Comparison of ENCODE assay signal across 26 cellular contexts in genomic region chr6:11972270-11972669, GRCh38.
"Had no signal": no experiment of that assay in that cellular context is flagged by ENCODE, and none has a peak within 500 bp of the region (broad histone marks: within the 10 kb centered on the region; RNA-seq: fewer than 3 reads in every experiment).

No MANE protein-coding gene starts in this region.

- H3K36me3 ChIP-seq: esophagus muscularis mucosa, heart right ventricle, left ventricle myocardium inferior, ovary, right lobe of liver, stomach, transverse colon, WERI-Rb-1 had no signal

- FAIRE-seq: colon had no signal

- H3K4me3 Mint-ChIP-seq: activated CD4-positive, alpha-beta memory T cell treated with anti-CD3 and anti-CD28 coated beads, Interleukin-2, amount 10 ng/mL, durations not matched to agents 7 days and 5 days; activated CD4-positive, alpha-beta T cell treated with anti-CD3 and anti-CD28 coated beads, Interleukin-2, amount 10 ng/mL, durations not matched to agents 7 days and 5 days; activated naive CD4-positive, alpha-beta T cell treated with anti-CD3 and anti-CD28 coated beads, Interleukin-2, amount 50 U/mL, for 24 hours; activated T-cell treated with anti-CD3 and anti-CD28 coated beads, Interleukin-2, amount 50 U/mL, for 4 hours; nephron progenitor cell; stimulated activated memory B cell treated with anti-CD40 and anti-IgM and Interleukin-4, amounts not matched to agents 10 μg/mL and 1 μg/mL and 100 μg/mL, for 72 hours; T-helper 17 cell had no signal

- H3K27me3 Mint-ChIP-seq: activated CD4-positive, alpha-beta memory T cell treated with anti-CD3 and anti-CD28 coated beads, Interleukin-2, amount 10 ng/mL, durations not matched to agents 7 days and 5 days; activated CD4-positive, alpha-beta T cell treated with anti-CD3 and anti-CD28 coated beads, Interleukin-2, amount 10 ng/mL, durations not matched to agents 7 days and 5 days; activated naive CD4-positive, alpha-beta T cell treated with anti-CD3 and anti-CD28 coated beads, Interleukin-2, amount 50 U/mL, for 24 hours; stimulated activated memory B cell treated with anti-CD40 and anti-IgM and Interleukin-4, amounts not matched to agents 10 μg/mL and 1 μg/mL and 100 μg/mL, for 72 hours; T-helper 17 cell had no signal

- H3K4me1 ChIP-seq: foreskin keratinocyte, right lobe of liver had no signal

- H3K36me3 Mint-ChIP-seq: activated naive CD4-positive, alpha-beta T cell treated with anti-CD3 and anti-CD28 coated beads, Interleukin-2, amount 50 U/mL, for 24 hours; stimulated activated memory B cell treated with anti-CD40 and anti-IgM and Interleukin-4, amounts not matched to agents 10 μg/mL and 1 μg/mL and 100 μg/mL, for 72 hours had no signal

- DNase-seq: activated CD4-positive, alpha-beta memory T cell treated with anti-CD3 and anti-CD28 coated beads, Interleukin-2, amount 10 ng/mL, durations not matched to agents 7 days and 5 days; activated CD4-positive, alpha-beta T cell treated with anti-CD3 and anti-CD28 coated beads, Interleukin-2, amount 10 ng/mL, durations not matched to agents 7 days and 5 days; activated CD4-positive, CD25-positive, alpha-beta regulatory T cell treated with anti-CD3 and anti-CD28 coated beads, Interleukin-2, amount 50 U/mL, for 72 hours; activated T-cell treated with anti-CD3 and anti-CD28 coated beads, Interleukin-2, amount 50 U/mL, for 4 hours; dermis blood vessel endothelial cell; effector CD4-positive, alpha-beta T cell; foreskin keratinocyte; heart right ventricle; islet precursor cell; left ventricle myocardium inferior; nephron progenitor cell; ovary; right lobe of liver; stimulated activated CD4-positive, alpha-beta T cell treated with anti-CD3 and anti-CD28 coated beads, Interleukin-4, amount 100 ng/mL, for 24 hours; stomach; T-helper 17 cell; T1000; transverse colon; WERI-Rb-1 had no signal

- H3K9me3 Mint-ChIP-seq: activated CD4-positive, alpha-beta memory T cell treated with anti-CD3 and anti-CD28 coated beads, Interleukin-2, amount 10 ng/mL, durations not matched to agents 7 days and 5 days; activated naive CD4-positive, alpha-beta T cell treated with anti-CD3 and anti-CD28 coated beads, Interleukin-2, amount 50 U/mL, for 24 hours; activated T-cell treated with anti-CD3 and anti-CD28 coated beads, Interleukin-2, amount 50 U/mL, for 4 hours; activated T-helper 2 cell treated with anti-CD3 and anti-CD28 coated beads, Interferon-gamma antibody, Interleukin-2, Interleukin-4, amounts not matched to agents 10 μg/mL and 5 μg/mL and 100 μg/mL, durations not matched to agents 14 hours and 24 hours and 36 hours; nephron progenitor cell; stimulated activated memory B cell treated with anti-CD40 and anti-IgM and Interleukin-4, amounts not matched to agents 10 μg/mL and 1 μg/mL and 100 μg/mL, for 72 hours had no signal

- H3K27ac ChIP-seq: esophagus muscularis mucosa, foreskin keratinocyte, heart right ventricle, left ventricle myocardium inferior, ovary, right lobe of liver, stomach, transverse colon, WERI-Rb-1 had no signal

- H3K4me3 ChIP-seq: esophagus muscularis mucosa, heart right ventricle, left ventricle myocardium inferior, lung, ovary, right lobe of liver, stomach, transverse colon had no signal

- H3K27ac Mint-ChIP-seq: activated CD4-positive, alpha-beta memory T cell treated with anti-CD3 and anti-CD28 coated beads, Interleukin-2, amount 10 ng/mL, durations not matched to agents 7 days and 5 days; activated CD4-positive, alpha-beta T cell treated with anti-CD3 and anti-CD28 coated beads, Interleukin-2, amount 10 ng/mL, durations not matched to agents 7 days and 5 days; activated naive CD4-positive, alpha-beta T cell treated with anti-CD3 and anti-CD28 coated beads, Interleukin-2, amount 50 U/mL, for 24 hours; activated T-helper 2 cell treated with anti-CD3 and anti-CD28 coated beads, Interferon-gamma antibody, Interleukin-2, Interleukin-4, amounts not matched to agents 10 μg/mL and 5 μg/mL and 100 μg/mL, durations not matched to agents 14 hours and 24 hours and 36 hours; nephron progenitor cell; progenitor cell of endocrine pancreas; stimulated activated memory B cell treated with anti-CD40 and anti-IgM and Interleukin-4, amounts not matched to agents 10 μg/mL and 1 μg/mL and 100 μg/mL, for 72 hours; T-helper 17 cell had no signal

- H3K9me3 ChIP-seq: esophagus muscularis mucosa, heart right ventricle, left ventricle myocardium inferior, ovary, right lobe of liver, stomach, transverse colon had no signal

- H3K27me3 ChIP-seq: esophagus muscularis mucosa, foreskin keratinocyte, heart right ventricle, ovary, right lobe of liver, stomach, transverse colon had no signal

- ATAC-seq: activated T-cell treated with anti-CD3 and anti-CD28 coated beads, Interleukin-2, amount 50 U/mL, for 4 hours; foreskin keratinocyte; heart right ventricle; right lobe of liver; stimulated activated memory B cell treated with anti-CD40 and anti-IgM and Interleukin-4, amounts not matched to agents 10 μg/mL and 1 μg/mL and 100 μg/mL, for 72 hours; T-helper 17 cell had no signal
